Comparison of ENCODE assay signal across 17 cellular contexts in the genomic region with DNA sequence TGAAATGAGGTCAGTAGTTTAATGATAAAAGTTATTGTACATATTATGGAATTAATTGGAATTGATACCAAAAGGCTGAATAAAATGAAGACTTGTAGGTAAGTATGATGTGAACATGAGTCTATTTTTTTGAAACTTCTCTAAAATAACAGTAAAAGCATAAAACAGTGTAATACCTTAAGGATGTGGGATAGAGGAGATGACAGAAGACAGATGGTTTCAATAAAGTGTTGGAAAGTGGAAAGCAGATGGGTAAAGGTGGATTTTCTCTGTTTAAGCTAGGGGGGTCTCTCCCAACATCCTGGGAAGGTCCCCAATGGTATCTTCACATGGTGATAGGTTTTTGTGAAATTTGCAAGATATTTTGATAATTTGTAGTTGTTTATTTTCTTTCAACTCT.
"Had no signal": no experiment of that assay in that cellular context is flagged by ENCODE, and none has a peak within 500 bp of the region (broad histone marks: within the 10 kb centered on the region; RNA-seq: fewer than 3 reads in every experiment).

No MANE protein-coding gene starts in this region.

- H3K27me3 ChIP-seq: esophagus squamous epithelium, testis had no signal

- H3K9me3 ChIP-seq: esophagus squamous epithelium, prostate gland, testis had no signal

- H3K9me3 Mint-ChIP-seq: stimulated activated naive CD8-positive, alpha-beta T cell treated with anti-CD3 and anti-CD28 coated beads, Interleukin-15, amount 100 ng/mL, for 72 hours had no signal

- H3K27ac Mint-ChIP-seq: activated CD4-positive, alpha-beta memory T cell treated with anti-CD3 and anti-CD28 coated beads, Interleukin-2, amount 10 ng/mL, durations not matched to agents 7 days and 5 days; memory B cell; natural killer cell treated with Interleukin-12 subunit alpha and Interleukin-12 subunit beta and Interleukin-15 and Interleukin-18, amount 100 ng/mL, for 72 hours had no signal

- H3K27me3 Mint-ChIP-seq: activated CD4-positive, alpha-beta memory T cell treated with anti-CD3 and anti-CD28 coated beads, Interleukin-2, amount 10 ng/mL, durations not matched to agents 7 days and 5 days; memory B cell; natural killer cell treated with Interleukin-12 subunit alpha and Interleukin-12 subunit beta and Interleukin-15 and Interleukin-18, amount 100 ng/mL, for 72 hours; stimulated activated naive CD8-positive, alpha-beta T cell treated with anti-CD3 and anti-CD28 coated beads, Interleukin-15, amount 100 ng/mL, for 72 hours had no signal

- H3K36me3 ChIP-seq: prostate gland had no signal

- H3K4me2 ChIP-seq: smooth muscle cell had no signal

- H3K27ac ChIP-seq: esophagus squamous epithelium, prostate gland, WERI-Rb-1 had no signal

- DNase-seq: activated CD4-positive, alpha-beta memory T cell treated with anti-CD3 and anti-CD28 coated beads, Interleukin-2, amount 10 ng/mL, durations not matched to agents 7 days and 5 days; activated naive CD4-positive, alpha-beta T cell; esophagus squamous epithelium; glutamatergic neuron; hypothalamus; left ventricle myocardium superior; right cardiac atrium; SIG-M5; stimulated activated CD4-positive, alpha-beta T cell treated with anti-CD3 and anti-CD28 coated beads, Interleukin-4, amount 100 ng/mL, for 4 hours; stimulated activated CD8-positive, alpha-beta memory T cell treated with anti-CD3 and anti-CD28 coated beads, Interleukin-4, amount 100 ng/mL, for 48 hours; stimulated activated naive CD8-positive, alpha-beta T cell treated with anti-CD3 and anti-CD28 coated beads, Interleukin-15, amount 100 ng/mL, for 72 hours; testis; WERI-Rb-1 had no signal

- H3K4me1 ChIP-seq: esophagus squamous epithelium, prostate gland had no signal

- H3K4me3 ChIP-seq: esophagus squamous epithelium, prostate gland, smooth muscle cell, testis had no signal

- H3K4me3 Mint-ChIP-seq: activated CD4-positive, alpha-beta memory T cell treated with anti-CD3 and anti-CD28 coated beads, Interleukin-2, amount 10 ng/mL, durations not matched to agents 7 days and 5 days; memory B cell; natural killer cell treated with Interleukin-12 subunit alpha and Interleukin-12 subunit beta and Interleukin-15 and Interleukin-18, amount 100 ng/mL, for 72 hours; stimulated activated naive CD8-positive, alpha-beta T cell treated with anti-CD3 and anti-CD28 coated beads, Interleukin-15, amount 100 ng/mL, for 72 hours had no signal
